ENCODE assay signal across 22 cellular contexts in genomic region chr18:42936289-42936688, GRCh38.
DNase-seq lines count a peak whose midpoint lies in the region; ATAC-seq and FAIRE-seq lines count a peak whose summit lies in the region.
"Had no signal": no experiment of that assay in that cellular context is flagged by ENCODE, and none has a peak within 500 bp of the region (broad histone marks: within the 10 kb centered on the region; RNA-seq: fewer than 3 reads in every experiment).

No MANE protein-coding gene starts in this region.

- no peak overlapping the region for H2AFZ ChIP-seq in mesenchymal stem cell (ENCODE audit: low read depth, low read length)
- H2AFZ ChIP-seq: parathyroid adenoma had no signal

- no peaks in the 10 kb centered on the region for H3K4me1 ChIP-seq in mesenchymal stem cell (ENCODE audit: control insufficient read depth, insufficient read depth, low read depth, low read length)
- H3K4me1 ChIP-seq: parathyroid adenoma, right lobe of liver had no signal

- H2BK5ac ChIP-seq in mesenchymal stem cell (ENCODE audit: low read depth, low read length, poor library complexity, severe bottlenecking): no peak overlapping the region

- H3K36me3 ChIP-seq in mesenchymal stem cell (ENCODE audit: control insufficient read depth in 1 of 2, insufficient read depth in 2 of 2, low read depth in 1 of 2, low read length in 2 of 2): no peaks in the 10 kb centered on the region
- H3K36me3 ChIP-seq: brain microvascular endothelial cell, heart left ventricle, right lobe of liver had no signal

- H3K27me3 ChIP-seq in mesenchymal stem cell (ENCODE audit: control insufficient read depth in 1 of 2, insufficient read depth in 1 of 2, low read length in 2 of 2): no peaks in the 10 kb centered on the region
- H3K27me3 ChIP-seq: brain microvascular endothelial cell, heart left ventricle, right lobe of liver had no signal

- no peak overlapping the region for H4K91ac ChIP-seq in mesenchymal stem cell (ENCODE audit: low read length)

- ATAC-seq in GM18511 (IDR thresholded peaks at IDR 0.05; ENCODE audit: unreplicated experiment) (peak; percentile 84), GM21515 (IDR thresholded peaks at IDR 0.05; ENCODE audit: unreplicated experiment) (peak; percentile 77), HG03432 (IDR thresholded peaks at IDR 0.05; ENCODE audit: unreplicated experiment) (peak; percentile 89), GM21528 (IDR thresholded peaks at IDR 0.05; ENCODE audit: low FRiP score, unreplicated experiment) (no peak)
- ATAC-seq: heart left ventricle, left lobe of liver, right lobe of liver had no signal

- H4K8ac ChIP-seq in mesenchymal stem cell (ENCODE audit: low read length): no peak overlapping the region

- no peak overlapping the region for H3K4me3 ChIP-seq in mesenchymal stem cell (ENCODE audit: insufficient read depth in 1 of 2, low read depth in 1 of 2, low read length in 2 of 2)
- H3K4me3 ChIP-seq: heart left ventricle, right lobe of liver had no signal

- no peaks in the 10 kb centered on the region for H3K79me1 ChIP-seq in mesenchymal stem cell (replicated peaks; ENCODE audit: low read length, poor library complexity, severe bottlenecking)

- H3K14ac ChIP-seq in mesenchymal stem cell (ENCODE audit: low read length in 2 of 2): no peak overlapping the region

- no peak for FAIRE-seq in RCC 7860 (lab: Jason Lieb, UNC)
- FAIRE-seq: colon had no signal

- 50% methylated on average over 2 of the region's 2 CpGs for WGBS in mesenchymal stem cell

- no peaks in the 10 kb centered on the region for H3K9me3 ChIP-seq in mesenchymal stem cell (ENCODE audit: control insufficient read depth, low read length)
- H3K9me3 ChIP-seq: heart left ventricle, right lobe of liver, SK-N-SH had no signal

- no peak overlapping the region for H2AK5ac ChIP-seq in mesenchymal stem cell (ENCODE audit: low read length, severe bottlenecking)

- H2BK120ac ChIP-seq in mesenchymal stem cell (ENCODE audit: low read depth, low read length): no peak overlapping the region

- H3K4ac ChIP-seq in mesenchymal stem cell (ENCODE audit: low read depth in 1 of 2, low read length in 2 of 2): no peak overlapping the region

- H3K4me2 ChIP-seq in mesenchymal stem cell (ENCODE audit: low read length, poor library complexity, severe bottlenecking): no peak overlapping the region
- H3K4me2 ChIP-seq: SK-N-SH had no signal

- no peak overlapping the region for H3K23ac ChIP-seq in mesenchymal stem cell (ENCODE audit: low read length in 2 of 2)

- peak; percentile 64 for DNase-seq in mesenchymal stem cell
- DNase-seq in dermis blood vessel endothelial cell: no peak
- no peak for DNase-seq in DMS53 (lab: John Stamatoyannopoulos, UW)
- no peak for DNase-seq in RCC 7860 (ENCODE audit: low spot score)
- DNase-seq: activated CD4-positive, alpha-beta T cell treated with anti-CD3 and anti-CD28 coated beads, Interleukin-2, amount 50 U/mL, for 4 hours; activated effector memory CD4-positive, alpha-beta T cell treated with anti-CD3 and anti-CD28 coated beads, Interleukin-2, amount 50 U/mL, for 16 hours; brain microvascular endothelial cell; CD4-positive, alpha-beta T cell; endodermal cell; heart left ventricle; Kasumi-1; NCI-H1048; right lobe of liver; SK-N-SH; substantia nigra had no signal

- peak overlapping the region in 1 of 2 experiments; percentile 23 for H2BK12ac ChIP-seq in mesenchymal stem cell (ENCODE audit: low read length in 2 of 2)

- no peak overlapping the region for H2BK15ac ChIP-seq in mesenchymal stem cell (ENCODE audit: low read depth, poor library complexity, severe bottlenecking)

- H3K9ac ChIP-seq in mesenchymal stem cell (ENCODE audit: low read length): no peak overlapping the region
- H3K9ac ChIP-seq: parathyroid adenoma, SK-N-SH had no signal

- H3K18ac ChIP-seq in mesenchymal stem cell (ENCODE audit: low read depth in 1 of 2, low read length in 2 of 2): no peak overlapping the region

- no peak overlapping the region for H3K27ac ChIP-seq in mesenchymal stem cell (ENCODE audit: low read length, poor library complexity, severe bottlenecking)
- H3K27ac ChIP-seq: brain microvascular endothelial cell, heart left ventricle, parathyroid adenoma, right lobe of liver had no signal
